ENCODE assay signal across 30 cellular contexts in genomic region chr3:33639889-33640288, GRCh38.
"Had no signal": no experiment of that assay in that cellular context is flagged by ENCODE, and none has a peak within 500 bp of the region (broad histone marks: within the 10 kb centered on the region; RNA-seq: fewer than 3 reads in every experiment).

No MANE protein-coding gene starts in this region.

- H3K36me3 ChIP-seq: WERI-Rb-1 had no signal

- FAIRE-seq: RCC 7860 had no signal

- DNase-seq: activated CD4-positive, alpha-beta T cell treated with anti-CD3 and anti-CD28 coated beads for 1 hour; activated CD4-positive, alpha-beta T cell treated with anti-CD3 and anti-CD28 coated beads for 48 hours; activated CD4-positive, alpha-beta T cell treated with anti-CD3 and anti-CD28 coated beads, Interleukin-2, amount 50 U/mL, for 4 hours; activated CD4-positive, CD25-positive, alpha-beta regulatory T cell; activated CD8-positive, alpha-beta T cell treated with anti-CD3 and anti-CD28 coated beads for 36 hours; activated effector memory CD4-positive, alpha-beta T cell treated with anti-CD3 and anti-CD28 coated beads, Interleukin-2, amount 50 U/mL, for 16 hours; activated naive CD4-positive, alpha-beta T cell; activated naive CD4-positive, alpha-beta T cell treated with anti-CD3 and anti-CD28 coated beads, Interleukin-2, amount 50 U/mL, for 16 hours; activated naive CD8-positive, alpha-beta T cell treated with anti-CD3 and anti-CD28 coated beads for 36 hours; activated T-cell treated with anti-CD3 and anti-CD28 coated beads, Interleukin-2, amount 50 U/mL, for 1 hour; activated T-cell treated with anti-CD3 and anti-CD28 coated beads, Interleukin-2, amount 50 U/mL, for 72 hours; amniotic stem cell; aorta; Karpas-422; NCI-H1105; NCI-H1417 treated with DMSO at 0.1 percent for 48 hours; NCI-H187 treated with DMSO at 0.1 percent for 48 hours; NCI-H2081; NCI-H345; NCI-H524 treated with DMSO at 0.1 percent for 48 hours; NK-92 treated with Interleukin-12 subunit alpha and Interleukin-12 subunit beta, amount 100 ng/mL, for 24 hours; PC-9; Right ventricle myocardium superior; T1000; WERI-Rb-1 had no signal

- ATAC-seq: activated CD8-positive, alpha-beta T cell treated with anti-CD3 and anti-CD28 coated beads for 36 hours; activated T-cell treated with anti-CD3 and anti-CD28 coated beads, Interleukin-2, amount 50 U/mL, for 72 hours; activated T-helper 17 cell treated with anti-CD3 and anti-CD28 coated beads, Interleukin-2, amount 50 U/mL, for 72 hours had no signal

- H3K4me3 Mint-ChIP-seq: activated CD8-positive, alpha-beta T cell treated with anti-CD3 and anti-CD28 coated beads for 36 hours; activated naive CD8-positive, alpha-beta T cell treated with anti-CD3 and anti-CD28 coated beads for 36 hours; activated T-cell treated with anti-CD3 and anti-CD28 coated beads, Interleukin-2, amount 50 U/mL, for 72 hours; activated T-helper 17 cell treated with anti-CD3 and anti-CD28 coated beads, Interleukin-2, amount 50 U/mL, for 72 hours; central memory CD8-positive, alpha-beta T cell had no signal

- H3K9me3 Mint-ChIP-seq: activated CD8-positive, alpha-beta T cell treated with anti-CD3 and anti-CD28 coated beads for 36 hours; activated naive CD8-positive, alpha-beta T cell treated with anti-CD3 and anti-CD28 coated beads for 36 hours; activated T-cell treated with anti-CD3 and anti-CD28 coated beads, Interleukin-2, amount 50 U/mL, for 72 hours; activated T-helper 17 cell treated with anti-CD3 and anti-CD28 coated beads, Interleukin-2, amount 50 U/mL, for 72 hours; central memory CD8-positive, alpha-beta T cell had no signal

- H3K27ac ChIP-seq: cardiac muscle cell, PC-9, SK-N-MC, WERI-Rb-1 had no signal

- H3K4me3 ChIP-seq: cardiac muscle cell, PC-9, SK-N-MC had no signal

- H3K27ac Mint-ChIP-seq: activated CD8-positive, alpha-beta T cell treated with anti-CD3 and anti-CD28 coated beads for 36 hours; activated naive CD8-positive, alpha-beta T cell treated with anti-CD3 and anti-CD28 coated beads for 36 hours; activated T-cell treated with anti-CD3 and anti-CD28 coated beads, Interleukin-2, amount 50 U/mL, for 72 hours; activated T-helper 17 cell treated with anti-CD3 and anti-CD28 coated beads, Interleukin-2, amount 50 U/mL, for 72 hours had no signal

- H3K27me3 Mint-ChIP-seq: activated CD8-positive, alpha-beta T cell treated with anti-CD3 and anti-CD28 coated beads for 36 hours; activated naive CD8-positive, alpha-beta T cell treated with anti-CD3 and anti-CD28 coated beads for 36 hours; activated T-helper 17 cell treated with anti-CD3 and anti-CD28 coated beads, Interleukin-2, amount 50 U/mL, for 72 hours; central memory CD8-positive, alpha-beta T cell had no signal

- H3K27me3 ChIP-seq: cardiac muscle cell had no signal
